9 cellular contexts compared by ENCODE assay signal in genomic region chr20:25065625-25066338, GRCh38. TPM values are rescaled to one million over a fixed set of nuclear protein-coding genes. Genes with fewer than 3 reads are reported as not detected.
DNase-seq lines count a peak whose midpoint lies in the region; FAIRE-seq and TF ChIP-seq lines count a peak whose summit lies in the region.
"Had no signal": no experiment of that assay in that cellular context is flagged by ENCODE, and none has a peak within 500 bp of the region (broad histone marks: within the 10 kb centered on the region; RNA-seq: fewer than 3 reads in every experiment).

No MANE protein-coding gene starts in this region.

- no peak overlapping the region for H4K8ac ChIP-seq in H1 (ENCODE audit: extremely low read depth, insufficient read depth, low read length)

- H3K27me3 ChIP-seq in HAP-1 (ENCODE audit: low read depth) (peaks cover 44% of the 10 kb centered on the region), H1 (replicated peaks in 1 of 4; ENCODE audit: control insufficient read depth in 3 of 4, extremely low read depth in 1 of 4, insufficient read depth in 3 of 4, low read length in 3 of 4) (peaks cover 0 to 23% (median 12%) of the 10 kb centered on the region in 4 experiments; a peak in 5 of 7 replicates)

- H3K36me3 ChIP-seq in HAP-1 (replicated peaks), result no peaks in the 10 kb centered on the region
- H3K36me3 ChIP-seq in H1 (ENCODE audit: control insufficient read depth in 2 of 4, insufficient read depth in 4 of 4, low read length in 3 of 4), result no peaks in the 10 kb centered on the region

- no peak overlapping the region for H3K4ac ChIP-seq in H1 (replicated peaks; ENCODE audit: insufficient read length, low read depth, low read length)

- WGBS in H1 (ENCODE audit: extremely low coverage in 1 of 2, insufficient coverage in 1 of 2, insufficient read length in 1 of 2, insufficient replicate concordance in 2 of 2, low coverage in 1 of 2, low lambda C conversion rate in 2 of 2, missing lambda C conversion rate in 1 of 2), 2 experiments, result 53% methylated on average over 9 of the region's 9 CpGs; no CpG with 5 or more reads in 1 of the 2 experiments

- in situ Hi-C loops in HAP-1 (cut with MboI; ENCODE audit: low sequenced_read_pairs), result no loop called here

- no peak overlapping the region for H3K56ac ChIP-seq in H1 (replicated peaks; ENCODE audit: insufficient read length, low read depth, low read length)

- H3K23me2 ChIP-seq in H1 (ENCODE audit: low read depth, low read length), result peaks cover 8% of the 10 kb centered on the region; the same call in 1 of the 2 replicates

- no peak overlapping the region for H2AFZ ChIP-seq in H1 (ENCODE audit: low read length)

- H2BK12ac ChIP-seq in H1 (ENCODE audit: low read depth, low read length), result no peak overlapping the region

- no peak for TF ChIP-seq EP300 in H1 (IDR thresholded peaks at IDR 0.05; ENCODE audit: borderline replicate concordance in 1 of 2, low read depth in 2 of 2, low read length in 2 of 2)

- TF ChIP-seq POLR2A in H1 (IDR thresholded peaks at IDR 0.05; ENCODE audit: control extremely low read depth in 1 of 2, low read depth in 2 of 2, low read length in 2 of 2), result no peak
- no peak for TF ChIP-seq POLR2A in H54 (IDR thresholded peaks at IDR 0.05; ENCODE audit: low read depth, low read length)

- H3K23ac ChIP-seq in H1 (ENCODE audit: insufficient read length), result no peak overlapping the region

- TF ChIP-seq CTCF in H1 (IDR thresholded peaks at IDR 0.05; ENCODE audit: control extremely low read depth in 1 of 3, insufficient read depth in 1 of 3, low read depth in 1 of 3, low read length in 3 of 3), result peak; percentile 16 to 79 (median 78)

- no peak overlapping the region for H2BK20ac ChIP-seq in H1 (ENCODE audit: low read length)

- no peak overlapping the region for H4K5ac ChIP-seq in H1 (ENCODE audit: insufficient read length, low read depth, low read length)

- H2BK120ac ChIP-seq in H1 (replicated peaks; ENCODE audit: low read depth, low read length), result no peak overlapping the region

- FAIRE-seq in H1 (lab: Jason Lieb, UNC) (peak; percentile 69), H54 (lab: Jason Lieb, UNC) (no peak)
- FAIRE-seq: endometrium had no signal

- CTCF ChIA-PET in H1 (lab: Charles Lee; ENCODE audit: partially characterized antibody), result interaction anchor here (0.5 to 9.1 kb wide), 34 partner anchors 10 to 420 kb away, joined by 3 to 121 read pairs (median 4); partner anchors contain the start of gene VSX1

- POLR2A ChIA-PET in H1 (lab: Charles Lee; ENCODE audit: partially characterized antibody), result interaction anchor here (0.6 to 2.7 kb wide), 2 partner anchors 29 to 72 kb away, joined by 4 to 8 read pairs; no protein-coding TSS in a partner anchor

- no peaks in the 10 kb centered on the region for H3K79me2 ChIP-seq in H1 (ENCODE audit: control insufficient read depth in 1 of 2, insufficient read depth in 2 of 2, low read length in 2 of 2)

- H4K91ac ChIP-seq in H1 (replicated peaks; ENCODE audit: insufficient read length, low read length), result no peak overlapping the region

- no peak overlapping the region for H3K4me2 ChIP-seq in H1 (ENCODE audit: insufficient read depth in 1 of 2, low read depth in 2 of 2, low read length in 2 of 2)

- H3K4me1 ChIP-seq in HAP-1 (no peaks in the 10 kb centered on the region; the same call in 1 of the 2 replicates), H1 (replicated peaks in 1 of 4; ENCODE audit: control insufficient read depth in 3 of 4, insufficient read depth in 4 of 4, low read length in 3 of 4) (no peaks in the 10 kb centered on the region; a peak in 1 of 7 replicates)

- H3K4me3 ChIP-seq in HAP-1, result no peak overlapping the region
- no peak overlapping the region for H3K4me3 ChIP-seq in H1 (ENCODE audit: extremely low read depth in 1 of 4, insufficient read depth in 2 of 4, low read depth in 3 of 4, low read length in 4 of 4)

- H3K9me3 ChIP-seq in HAP-1 (no peaks in the 10 kb centered on the region), H1 (ENCODE audit: insufficient read depth in 2 of 2, low read depth in 1 of 2, low read length in 1 of 2) (no peaks in the 10 kb centered on the region)

- no peak overlapping the region for H3K14ac ChIP-seq in H1 (ENCODE audit: insufficient read length)

- H3K9ac ChIP-seq in H1 (replicated peaks in 1 of 4; ENCODE audit: extremely low read depth in 1 of 4, low read depth in 3 of 4, low read length in 3 of 4), result no peak overlapping the region

- H2BK5ac ChIP-seq in H1 (ENCODE audit: low read depth, low read length), result no peak overlapping the region

- peaks cover 0 to 10% of the 10 kb centered on the region in 2 experiments for H4K20me1 ChIP-seq in H1 (replicated peaks in 1 of 2; ENCODE audit: control insufficient read depth in 1 of 2, insufficient read depth in 2 of 2, low read length in 2 of 2)

- no peaks in the 10 kb centered on the region for H3K79me1 ChIP-seq in H1 (ENCODE audit: low read depth, low read length)

- H2BK15ac ChIP-seq in H1 (ENCODE audit: low read length), result no peak overlapping the region

- H2AK5ac ChIP-seq in H1 (ENCODE audit: low read depth, low read length), result no peak overlapping the region

- peak; percentile 93 to 94 for TF ChIP-seq RAD21 in H1 (IDR thresholded peaks at IDR 0.05 in 1 of 2, conservative IDR thresholded peaks at IDR 0.05 in 1 of 2; ENCODE audit: low read depth in 2 of 2, low read length in 2 of 2)

- H3K27ac ChIP-seq in H1 (ENCODE audit: low read depth, low read length), result no peak overlapping the region

- no peak overlapping the region for H3K18ac ChIP-seq in H1 (ENCODE audit: extremely low read depth, low read length)

- peak; percentile 31 for DNase-seq in GF-D8 (lab: John Stamatoyannopoulos, UW)
- peak; percentile 57 to 60 for DNase-seq in HAP-1 (ENCODE audit: low spot score in 2 of 2)
- DNase-seq in NCI-H2029 (lab: John Stamatoyannopoulos, UW), result peak; percentile 10
- DNase-seq in activated CD4-positive, alpha-beta T cell treated with anti-CD3 and anti-CD28 coated beads, Interleukin-2, amount 50 U/mL, for 4 hours, result peak; percentile 65 to 68
- DNase-seq in H1 (ENCODE audit: low read depth in 1 of 2, low spot score in 2 of 2), result peak in 1 of 2 experiments; percentile 62
- DNase-seq in midbrain (lab: John Stamatoyannopoulos, UW), result peak; percentile 85
- DNase-seq in stimulated activated naive CD4-positive, alpha-beta T cell (lab: John Stamatoyannopoulos, UW), result peak; percentile 35 to 76 (median 52)
- DNase-seq in H54 (ENCODE audit: insufficient read length, low spot score), result no peak

TF ChIP-seq in H1, 55 proteins besides CTCF, POLR2A, EP300 and RAD21:
- TF ChIP-seq RBBP5 (IDR thresholded peaks at IDR 0.05; ENCODE audit: borderline replicate concordance, low read depth, low read length), result no peak
- TF ChIP-seq MAX (IDR thresholded peaks at IDR 0.05), result no peak
- no peak; a peak in 1 of 4 replicates for TF ChIP-seq SIN3A (conservative IDR thresholded peaks at IDR 0.05 in 1 of 2, IDR thresholded peaks at IDR 0.05 in 1 of 2; ENCODE audit: low read depth in 1 of 2, low read length in 2 of 2)
- no peak for TF ChIP-seq GABPA (IDR thresholded peaks at IDR 0.05; ENCODE audit: borderline replicate concordance, insufficient read depth, low read length)
- TF ChIP-seq SP1 (IDR thresholded peaks at IDR 0.05; ENCODE audit: low read depth, low read length), result no peak
- TF ChIP-seq EGR1 (IDR thresholded peaks at IDR 0.05; ENCODE audit: borderline replicate concordance, low read depth, low read length), result no peak

RNA-seq across cellular contexts. Expression of gene ACSS1, which starts 7.8 kb away (rescaled TPM):
- total RNA-seq in H1 (2021; fragmentation: NEBNext Ultra II Directional; extraction: Animal tissue kit (Norgen Biotek cat#: 25700)), result 2.2 and 2.6 TPM in 2 replicates
- polyA plus RNA-seq in H1 (2011; rRNA removed), result 3.3 and 3.4 TPM in 2 replicates
- polyA plus RNA-seq in H1 (2011; cell fraction: cytosol; rRNA removed), result 3.7 TPM
- 5.8 TPM for polyA plus RNA-seq in H1 (2011; cell fraction: nucleus; rRNA removed)
- 2.6 to 4.3 TPM (median 3.7 TPM) in 4 replicates for polyA plus RNA-seq in H1 (2012, experiment 1 of 2)
- 2.2 TPM for polyA plus RNA-seq in H1 (2012, experiment 2 of 2)
- polyA plus RNA-seq in H1 (2013, experiment 1 of 2), result 1.2 TPM
- 1.1 TPM for polyA plus RNA-seq in H1 (2013, experiment 2 of 2)
- polyA minus RNA-seq in H1 (2011; rRNA and poly(A)+ RNA removed), result 3.4 and 6.8 TPM in 2 replicates
- 2.1 TPM for polyA minus RNA-seq in H1 (2011; cell fraction: cytosol; rRNA and poly(A)+ RNA removed)
- 2.3 TPM for polyA minus RNA-seq in H1 (2011; cell fraction: nucleus; rRNA and poly(A)+ RNA removed)

RNA-seq across cellular contexts. Expression of gene VSX1, which starts 16.2 kb away (rescaled TPM):
- total RNA-seq in H1 (2021; fragmentation: NEBNext Ultra II Directional; extraction: Animal tissue kit (Norgen Biotek cat#: 25700)), result not detected in 2 replicates
- polyA plus RNA-seq in H1 (2011; rRNA removed), result 0.05 and 0.14 TPM in 2 replicates
- polyA plus RNA-seq in H1 (2011; cell fraction: cytosol; rRNA removed), result 0.04 TPM
- polyA plus RNA-seq in H1 (2011; cell fraction: nucleus; rRNA removed), result not detected
- polyA plus RNA-seq in H1 (2012, experiment 1 of 2), result not detected in 4 replicates
- not detected for polyA plus RNA-seq in H1 (2012, experiment 2 of 2)
- polyA plus RNA-seq in H1 (2013, experiment 1 of 2), result 0.10 TPM
- 0.04 TPM for polyA plus RNA-seq in H1 (2013, experiment 2 of 2)
- polyA minus RNA-seq in H1 (2011; rRNA and poly(A)+ RNA removed), result not detected in 2 replicates
- not detected for polyA minus RNA-seq in H1 (2011; cell fraction: cytosol; rRNA and poly(A)+ RNA removed)
- polyA minus RNA-seq in H1 (2011; cell fraction: nucleus; rRNA and poly(A)+ RNA removed), result 1.00 TPM
